In the genomic region with DNA sequence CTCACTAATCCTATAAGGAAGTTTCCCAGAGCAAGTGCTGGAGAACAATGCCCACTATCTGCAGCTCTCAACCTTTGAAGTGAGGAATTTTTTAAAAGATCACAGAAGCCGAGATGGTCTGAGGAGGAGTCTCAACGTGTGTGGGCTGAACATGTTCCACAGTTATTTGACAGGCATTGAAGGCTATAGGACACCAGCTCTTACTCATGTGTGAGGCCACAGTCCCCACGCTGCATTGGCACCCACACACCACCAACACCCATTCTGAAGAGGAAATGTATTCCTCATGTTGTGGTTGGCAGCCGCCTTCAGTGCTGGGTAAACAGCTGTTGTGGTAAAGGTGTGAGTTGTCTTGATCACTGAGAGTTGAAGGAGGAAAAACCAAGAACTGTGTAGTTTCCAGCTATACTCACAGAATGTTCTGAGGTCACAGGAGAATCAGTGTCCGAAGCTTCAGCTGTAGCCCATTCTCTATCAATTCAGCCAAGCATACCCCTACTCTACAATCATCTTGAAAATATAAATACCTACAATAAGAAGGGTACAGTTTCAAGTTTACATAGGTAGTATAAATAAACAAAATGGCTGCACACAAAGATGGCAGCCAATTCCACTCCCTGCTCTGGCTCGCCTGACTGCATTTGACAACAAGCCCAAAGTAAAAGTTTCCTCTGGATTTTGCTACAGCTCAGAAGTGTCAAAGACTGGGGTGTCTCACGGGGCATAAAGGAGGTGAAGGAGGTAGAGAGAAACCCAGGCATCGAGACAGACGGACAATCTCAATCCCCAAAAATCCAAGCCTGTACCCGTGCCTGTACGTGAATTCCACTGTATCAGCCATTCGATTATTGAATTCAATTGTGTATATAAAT, we compare ENCODE assay signal across 7 cellular contexts. TPM values are rescaled to one million over a fixed set of nuclear protein-coding genes. Genes with fewer than 3 reads are reported as not detected.
DNase-seq lines count a peak whose midpoint lies in the region; ATAC-seq and TF ChIP-seq lines count a peak whose summit lies in the region.

No MANE protein-coding gene starts in this region.

- H3K27me3 ChIP-seq in neural progenitor cell (no peaks in the 10 kb centered on the region), prostate gland (replicated peaks; ENCODE audit: insufficient read depth) (no peaks in the 10 kb centered on the region), tibial nerve (no peaks in the 10 kb centered on the region)

- TF ChIP-seq EP300 in tibial nerve (IDR thresholded peaks at IDR 0.05), result no peak

- H3K27ac ChIP-seq in neural progenitor cell (no peak overlapping the region), prostate gland (no peak overlapping the region), tibial nerve (peak overlapping the region in 2 of 4 donors; percentile 7 to 20)

- H4K20me1 ChIP-seq in neural progenitor cell (ENCODE audit: low read depth), result no peaks in the 10 kb centered on the region

- intact Hi-C loops in prostate gland (cut with DNase I), result no loop called here

- H3K36me3 Mint-ChIP-seq in neural progenitor cell, result no peaks in the 10 kb centered on the region

- H2AFZ ChIP-seq in neural progenitor cell (replicated peaks), result no peak overlapping the region

- TF ChIP-seq POLR2A in prostate gland (IDR thresholded peaks at IDR 0.05) (no peak), tibial nerve (IDR thresholded peaks at IDR 0.05) (no peak)

- H3F3A ChIP-seq in neural progenitor cell (ENCODE audit: low read depth), result no peaks in the 10 kb centered on the region

- H3K27ac Mint-ChIP-seq in neural progenitor cell, result no peak overlapping the region

- H3K36me3 ChIP-seq in neural progenitor cell (no peaks in the 10 kb centered on the region), prostate gland (no peaks in the 10 kb centered on the region), tibial nerve (no peaks in the 10 kb centered on the region)

- H3K9me3 ChIP-seq in neural progenitor cell (ENCODE audit: low read depth), result no peaks in the 10 kb centered on the region
- H3K9me3 ChIP-seq in prostate gland, result no peaks in the 10 kb centered on the region
- no peaks in the 10 kb centered on the region for H3K9me3 ChIP-seq in tibial nerve

- H3K9me3 Mint-ChIP-seq in neural progenitor cell, result no peaks in the 10 kb centered on the region

- H3K27me3 Mint-ChIP-seq in neural progenitor cell (ENCODE audit: insufficient read depth, low read depth), result no peaks in the 10 kb centered on the region

- DNase-seq in HT-29 (ENCODE audit: low spot score), result peak; percentile 5
- peak; percentile 73 for DNase-seq in activated T-helper 1 cell treated with Interleukin-2 at 50 U/mL for 16 hours (ENCODE audit: low read depth)
- peak; percentile 45 for DNase-seq in neural progenitor cell (ENCODE audit: low spot score)
- no peak for DNase-seq in iPS-NIHi7 (ENCODE audit: extremely low spot score)
- DNase-seq in prostate gland (ENCODE audit: low spot score), result no peak
- DNase-seq in tibial nerve (ENCODE audit: low spot score in 2 of 2), result no peak

- no peak overlapping the region for H3K4me3 ChIP-seq in neural progenitor cell
- no peak overlapping the region for H3K4me3 ChIP-seq in prostate gland
- H3K4me3 ChIP-seq in tibial nerve, result no peak overlapping the region

- ATAC-seq in GM21447 (IDR thresholded peaks at IDR 0.05; ENCODE audit: unreplicated experiment), result peak; percentile 93

- no peak overlapping the region for H3K9ac ChIP-seq in neural progenitor cell

- H3K4me1 Mint-ChIP-seq in neural progenitor cell, result peaks cover 2% of the 10 kb centered on the region

- H3K4me2 ChIP-seq in neural progenitor cell, result no peak overlapping the region

- TF ChIP-seq CTCF in neural progenitor cell (IDR thresholded peaks at IDR 0.05), result no peak
- no peak for TF ChIP-seq CTCF in prostate gland (IDR thresholded peaks at IDR 0.05)
- TF ChIP-seq CTCF in tibial nerve (IDR thresholded peaks at IDR 0.05), result no peak

- H3K4me3 Mint-ChIP-seq in neural progenitor cell, result no peak overlapping the region

- H3K79me2 ChIP-seq in neural progenitor cell (ENCODE audit: low read depth), result no peaks in the 10 kb centered on the region

- H3K4me1 ChIP-seq in neural progenitor cell (no peaks in the 10 kb centered on the region), prostate gland (replicated peaks) (no peaks in the 10 kb centered on the region), tibial nerve (peaks cover 0 to 12% (median 2%) of the 10 kb centered on the region in 4 donors)

- WGBS in prostate gland, result 81% methylated on average over 12 of the region's 12 CpGs
- WGBS in tibial nerve, 2 donors, result 75 to 79% methylated on average over 12 of the region's 12 CpGs

RNA-seq across cellular contexts. Expression of gene CD226, which starts 12.1 kb away (rescaled TPM):
- not detected in 2 replicates for total RNA-seq in HT-29 (2014; rRNA removed; shearing (Covaris generic))
- 0.06 TPM in 1 of 2 replicates, not detected in the other for total RNA-seq in neural progenitor cell (ENCODE audit: low replicate concordance)
- total RNA-seq in prostate gland, result 1 to 10 TPM in 1 of 2 donors, under 1 TPM in 1; 0.59 to 4.7 TPM
- 1 to 10 TPM in 1 of 4 donors, under 1 TPM in 3; 0.39 to 1.1 (median 0.72) TPM for total RNA-seq in tibial nerve

Comparison
In these comparisons a context has a peak if more than half of its experiments do, and no peak if none do; other contexts are left out.
1. DNase-seq: peak in HT-29 (single experiment), activated T-helper 1 cell treated with Interleukin-2 at 50 U/mL for 16 hours (single experiment) and neural progenitor cell (single experiment); none in iPS-NIHi7 (single experiment), prostate gland (single experiment) and tibial nerve (0 of 2).